Comparison of ENCODE assay signal across 17 cellular contexts in genomic region chr21:35424122-35424521, GRCh38.
"Had no signal": no experiment of that assay in that cellular context is flagged by ENCODE, and none has a peak within 500 bp of the region (broad histone marks: within the 10 kb centered on the region; RNA-seq: fewer than 3 reads in every experiment).

No MANE protein-coding gene starts in this region.

- H3K4me3 ChIP-seq: esophagus muscularis mucosa, heart right ventricle, left lung, lung, skin epidermis, stomach had no signal

- ATAC-seq: effector memory CD8-positive, alpha-beta T cell; left lung; naive thymus-derived CD4-positive, alpha-beta T cell; stimulated activated naive B cell treated with anti-CD40 and anti-IgM and Interleukin-4, amounts not matched to agents 10 μg/mL and 1 μg/mL and 100 μg/mL, for 72 hours had no signal

- H3K27ac ChIP-seq: epithelial cell of prostate, esophagus muscularis mucosa, stomach had no signal

- H3K4me1 ChIP-seq: stomach had no signal

- H3K36me3 ChIP-seq: esophagus muscularis mucosa, heart right ventricle, left lung, stomach had no signal

- DNase-seq: effector memory CD8-positive, alpha-beta T cell; heart right ventricle; hypothalamus; left lung; mesendoderm; naive thymus-derived CD4-positive, alpha-beta T cell; nephron progenitor cell; stimulated activated CD4-positive, alpha-beta T cell treated with anti-CD3 and anti-CD28 coated beads, Interleukin-2, amount 100 ng/mL, for 24 hours; stimulated activated CD4-positive, alpha-beta T cell treated with anti-CD3 and anti-CD28 coated beads, Interleukin-4, amount 100 ng/mL, for 4 hours; stimulated activated naive B cell treated with anti-CD40 and anti-IgM and Interleukin-4, amounts not matched to agents 10 μg/mL and 1 μg/mL and 100 μg/mL, for 72 hours; stomach; substantia nigra; trophoblast cell had no signal
